Comparison of ENCODE assay signal across 1 cellular context in the genomic region with DNA sequence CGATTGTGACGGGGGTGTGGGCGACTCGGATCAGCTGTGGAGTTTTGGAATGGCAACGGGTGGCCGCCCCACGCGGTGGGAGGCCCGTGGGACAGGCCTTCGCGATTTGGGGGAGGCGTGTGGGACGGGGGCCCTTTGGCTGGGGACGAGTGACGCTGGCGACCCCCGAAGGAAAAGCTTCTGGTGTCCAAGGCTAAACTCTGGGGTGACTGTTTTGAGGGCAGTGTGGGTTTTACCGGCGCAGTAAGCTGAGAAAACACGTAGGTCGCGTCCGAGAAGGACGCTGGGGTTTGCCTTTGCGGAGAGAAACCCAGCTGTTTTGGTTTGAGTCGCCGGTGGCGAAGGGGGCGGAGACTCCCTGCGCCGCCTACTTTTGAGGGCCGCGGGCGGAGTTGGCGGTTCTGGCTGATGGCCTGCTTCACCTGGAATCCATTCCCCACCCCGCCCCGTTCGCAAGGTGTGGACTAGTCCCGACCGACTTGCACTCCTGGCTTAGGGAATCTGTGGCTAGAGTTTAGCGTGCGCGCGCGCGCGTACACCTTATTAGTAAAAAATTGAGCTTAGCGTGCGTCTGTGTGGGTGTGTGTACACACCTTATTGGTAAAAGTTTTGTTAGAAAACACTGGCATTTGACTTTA.
TF ChIP-seq lines count a peak whose summit lies in the region.

No MANE protein-coding gene starts in this region.

TF ChIP-seq in HepG2, 621 proteins besides CTCF, POLR2A, EP300 and RAD21 (continued from another document):
- TF ChIP-seq ZNF773 (CRISPR knock-in tag; IDR thresholded peaks at IDR 0.05; ENCODE audit: borderline replicate concordance) (peak; percentile 51; the same call in 1 of the 2 replicates), ZBTB8A (CRISPR knock-in tag; IDR thresholded peaks at IDR 0.05; ENCODE audit: borderline replicate concordance, low read depth) (no peak), ZNF83 (CRISPR knock-in tag; IDR thresholded peaks at IDR 0.05; ENCODE audit: borderline replicate concordance) (peak; percentile 22; the same call in 1 of the 2 replicates), MED13 (CRISPR knock-in tag; IDR thresholded peaks at IDR 0.05) (peak; percentile 53; the same call in 1 of the 2 replicates), ETV5 (CRISPR knock-in tag; IDR thresholded peaks at IDR 0.05; ENCODE audit: borderline replicate concordance) (no peak), KLF16 (CRISPR knock-in tag; IDR thresholded peaks at IDR 0.05) (0 out of 4 replicates have a peak, but pooled peaks of 1 of the 2 experiments have one; percentile 12), ATF7-NPFF (CRISPR knock-in tag; IDR thresholded peaks at IDR 0.05; ENCODE audit: low read depth) (no peak), ZFP62 (CRISPR knock-in tag; IDR thresholded peaks at IDR 0.05) (no peak), ASH2L (IDR thresholded peaks at IDR 0.05; ENCODE audit: insufficient read length, low read depth, low read length) (peak; percentile 50), SP5 (CRISPR knock-in tag; IDR thresholded peaks at IDR 0.05; ENCODE audit: borderline replicate concordance, low read depth) (peak; percentile 93)
- TF ChIP-seq, protein P1, sequence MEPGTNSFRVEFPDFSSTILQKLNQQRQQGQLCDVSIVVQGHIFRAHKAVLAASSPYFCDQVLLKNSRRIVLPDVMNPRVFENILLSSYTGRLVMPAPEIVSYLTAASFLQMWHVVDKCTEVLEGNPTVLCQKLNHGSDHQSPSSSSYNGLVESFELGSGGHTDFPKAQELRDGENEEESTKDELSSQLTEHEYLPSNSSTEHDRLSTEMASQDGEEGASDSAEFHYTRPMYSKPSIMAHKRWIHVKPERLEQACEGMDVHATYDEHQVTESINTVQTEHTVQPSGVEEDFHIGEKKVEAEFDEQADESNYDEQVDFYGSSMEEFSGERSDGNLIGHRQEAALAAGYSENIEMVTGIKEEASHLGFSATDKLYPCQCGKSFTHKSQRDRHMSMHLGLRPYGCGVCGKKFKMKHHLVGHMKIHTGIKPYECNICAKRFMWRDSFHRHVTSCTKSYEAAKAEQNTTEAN (CRISPR knock-in tag; conservative IDR thresholded peaks at IDR 0.05) = peak; percentile 77
- TF ChIP-seq, protein P2, sequence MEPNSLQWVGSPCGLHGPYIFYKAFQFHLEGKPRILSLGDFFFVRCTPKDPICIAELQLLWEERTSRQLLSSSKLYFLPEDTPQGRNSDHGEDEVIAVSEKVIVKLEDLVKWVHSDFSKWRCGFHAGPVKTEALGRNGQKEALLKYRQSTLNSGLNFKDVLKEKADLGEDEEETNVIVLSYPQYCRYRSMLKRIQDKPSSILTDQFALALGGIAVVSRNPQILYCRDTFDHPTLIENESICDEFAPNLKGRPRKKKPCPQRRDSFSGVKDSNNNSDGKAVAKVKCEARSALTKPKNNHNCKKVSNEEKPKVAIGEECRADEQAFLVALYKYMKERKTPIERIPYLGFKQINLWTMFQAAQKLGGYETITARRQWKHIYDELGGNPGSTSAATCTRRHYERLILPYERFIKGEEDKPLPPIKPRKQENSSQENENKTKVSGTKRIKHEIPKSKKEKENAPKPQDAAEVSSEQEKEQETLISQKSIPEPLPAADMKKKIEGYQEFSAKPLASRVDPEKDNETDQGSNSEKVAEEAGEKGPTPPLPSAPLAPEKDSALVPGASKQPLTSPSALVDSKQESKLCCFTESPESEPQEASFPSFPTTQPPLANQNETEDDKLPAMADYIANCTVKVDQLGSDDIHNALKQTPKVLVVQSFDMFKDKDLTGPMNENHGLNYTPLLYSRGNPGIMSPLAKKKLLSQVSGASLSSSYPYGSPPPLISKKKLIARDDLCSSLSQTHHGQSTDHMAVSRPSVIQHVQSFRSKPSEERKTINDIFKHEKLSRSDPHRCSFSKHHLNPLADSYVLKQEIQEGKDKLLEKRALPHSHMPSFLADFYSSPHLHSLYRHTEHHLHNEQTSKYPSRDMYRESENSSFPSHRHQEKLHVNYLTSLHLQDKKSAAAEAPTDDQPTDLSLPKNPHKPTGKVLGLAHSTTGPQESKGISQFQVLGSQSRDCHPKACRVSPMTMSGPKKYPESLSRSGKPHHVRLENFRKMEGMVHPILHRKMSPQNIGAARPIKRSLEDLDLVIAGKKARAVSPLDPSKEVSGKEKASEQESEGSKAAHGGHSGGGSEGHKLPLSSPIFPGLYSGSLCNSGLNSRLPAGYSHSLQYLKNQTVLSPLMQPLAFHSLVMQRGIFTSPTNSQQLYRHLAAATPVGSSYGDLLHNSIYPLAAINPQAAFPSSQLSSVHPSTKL (CRISPR knock-in tag; IDR thresholded peaks at IDR 0.05) = peak; percentile 30; the same call in 1 of the 2 replicates
- TF ChIP-seq, protein P3, sequence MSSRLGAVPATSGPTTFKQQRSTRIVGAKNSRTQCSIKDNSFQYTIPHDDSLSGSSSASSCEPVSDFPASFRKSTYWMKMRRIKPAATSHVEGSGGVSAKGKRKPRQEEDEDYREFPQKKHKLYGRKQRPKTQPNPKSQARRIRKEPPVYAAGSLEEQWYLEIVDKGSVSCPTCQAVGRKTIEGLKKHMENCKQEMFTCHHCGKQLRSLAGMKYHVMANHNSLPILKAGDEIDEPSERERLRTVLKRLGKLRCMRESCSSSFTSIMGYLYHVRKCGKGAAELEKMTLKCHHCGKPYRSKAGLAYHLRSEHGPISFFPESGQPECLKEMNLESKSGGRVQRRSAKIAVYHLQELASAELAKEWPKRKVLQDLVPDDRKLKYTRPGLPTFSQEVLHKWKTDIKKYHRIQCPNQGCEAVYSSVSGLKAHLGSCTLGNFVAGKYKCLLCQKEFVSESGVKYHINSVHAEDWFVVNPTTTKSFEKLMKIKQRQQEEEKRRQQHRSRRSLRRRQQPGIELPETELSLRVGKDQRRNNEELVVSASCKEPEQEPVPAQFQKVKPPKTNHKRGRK (CRISPR knock-in tag; IDR thresholded peaks at IDR 0.05) = no peak
- TF ChIP-seq, protein P4, sequence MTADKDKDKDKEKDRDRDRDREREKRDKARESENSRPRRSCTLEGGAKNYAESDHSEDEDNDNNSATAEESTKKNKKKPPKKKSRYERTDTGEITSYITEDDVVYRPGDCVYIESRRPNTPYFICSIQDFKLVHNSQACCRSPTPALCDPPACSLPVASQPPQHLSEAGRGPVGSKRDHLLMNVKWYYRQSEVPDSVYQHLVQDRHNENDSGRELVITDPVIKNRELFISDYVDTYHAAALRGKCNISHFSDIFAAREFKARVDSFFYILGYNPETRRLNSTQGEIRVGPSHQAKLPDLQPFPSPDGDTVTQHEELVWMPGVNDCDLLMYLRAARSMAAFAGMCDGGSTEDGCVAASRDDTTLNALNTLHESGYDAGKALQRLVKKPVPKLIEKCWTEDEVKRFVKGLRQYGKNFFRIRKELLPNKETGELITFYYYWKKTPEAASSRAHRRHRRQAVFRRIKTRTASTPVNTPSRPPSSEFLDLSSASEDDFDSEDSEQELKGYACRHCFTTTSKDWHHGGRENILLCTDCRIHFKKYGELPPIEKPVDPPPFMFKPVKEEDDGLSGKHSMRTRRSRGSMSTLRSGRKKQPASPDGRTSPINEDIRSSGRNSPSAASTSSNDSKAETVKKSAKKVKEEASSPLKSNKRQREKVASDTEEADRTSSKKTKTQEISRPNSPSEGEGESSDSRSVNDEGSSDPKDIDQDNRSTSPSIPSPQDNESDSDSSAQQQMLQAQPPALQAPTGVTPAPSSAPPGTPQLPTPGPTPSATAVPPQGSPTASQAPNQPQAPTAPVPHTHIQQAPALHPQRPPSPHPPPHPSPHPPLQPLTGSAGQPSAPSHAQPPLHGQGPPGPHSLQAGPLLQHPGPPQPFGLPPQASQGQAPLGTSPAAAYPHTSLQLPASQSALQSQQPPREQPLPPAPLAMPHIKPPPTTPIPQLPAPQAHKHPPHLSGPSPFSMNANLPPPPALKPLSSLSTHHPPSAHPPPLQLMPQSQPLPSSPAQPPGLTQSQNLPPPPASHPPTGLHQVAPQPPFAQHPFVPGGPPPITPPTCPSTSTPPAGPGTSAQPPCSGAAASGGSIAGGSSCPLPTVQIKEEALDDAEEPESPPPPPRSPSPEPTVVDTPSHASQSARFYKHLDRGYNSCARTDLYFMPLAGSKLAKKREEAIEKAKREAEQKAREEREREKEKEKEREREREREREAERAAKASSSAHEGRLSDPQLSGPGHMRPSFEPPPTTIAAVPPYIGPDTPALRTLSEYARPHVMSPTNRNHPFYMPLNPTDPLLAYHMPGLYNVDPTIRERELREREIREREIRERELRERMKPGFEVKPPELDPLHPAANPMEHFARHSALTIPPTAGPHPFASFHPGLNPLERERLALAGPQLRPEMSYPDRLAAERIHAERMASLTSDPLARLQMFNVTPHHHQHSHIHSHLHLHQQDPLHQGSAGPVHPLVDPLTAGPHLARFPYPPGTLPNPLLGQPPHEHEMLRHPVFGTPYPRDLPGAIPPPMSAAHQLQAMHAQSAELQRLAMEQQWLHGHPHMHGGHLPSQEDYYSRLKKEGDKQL (CRISPR knock-in tag; IDR thresholded peaks at IDR 0.05; ENCODE audit: low read depth) = no peak
- TF ChIP-seq, protein P5, sequence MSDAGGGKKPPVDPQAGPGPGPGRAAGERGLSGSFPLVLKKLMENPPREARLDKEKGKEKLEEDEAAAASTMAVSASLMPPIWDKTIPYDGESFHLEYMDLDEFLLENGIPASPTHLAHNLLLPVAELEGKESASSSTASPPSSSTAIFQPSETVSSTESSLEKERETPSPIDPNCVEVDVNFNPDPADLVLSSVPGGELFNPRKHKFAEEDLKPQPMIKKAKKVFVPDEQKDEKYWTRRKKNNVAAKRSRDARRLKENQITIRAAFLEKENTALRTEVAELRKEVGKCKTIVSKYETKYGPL (CRISPR knock-in tag; IDR thresholded peaks at IDR 0.05) = peak; percentile 29; the same call in 1 of the 2 replicates
